1 cellular context compared by ENCODE assay signal in genomic region chr6:29414588-29414987, GRCh38.
TF ChIP-seq lines count a peak whose summit lies in the region.

Gene OR12D1 (plus strand): TSS chr6:29414928.

TF ChIP-seq in SK-N-SH treated with all-trans-retinoic acid at 6 μM for 48 hours, 23 proteins besides CTCF, POLR2A, EP300 and RAD21 (continued from another document):
- no peak for TF ChIP-seq CREB5 (CRISPR knock-in tag; IDR thresholded peaks at IDR 0.05; ENCODE audit: low read depth)
- TF ChIP-seq ESRRG (CRISPR knock-in tag; IDR thresholded peaks at IDR 0.05) = no peak
- no peak for TF ChIP-seq GLIS3 (CRISPR knock-in tag; IDR thresholded peaks at IDR 0.05)
- TF ChIP-seq ZFP3 (CRISPR knock-in tag; IDR thresholded peaks at IDR 0.05) = no peak
- no peak for TF ChIP-seq TOX (CRISPR knock-in tag; IDR thresholded peaks at IDR 0.05; ENCODE audit: borderline replicate concordance)
- TF ChIP-seq SNAI2 (CRISPR knock-in tag; IDR thresholded peaks at IDR 0.05) = no peak
- TF ChIP-seq ZNF8 (CRISPR knock-in tag; IDR thresholded peaks at IDR 0.05) = no peak
- no peak for TF ChIP-seq CSDC2 (CRISPR knock-in tag; IDR thresholded peaks at IDR 0.05)
- TF ChIP-seq PATZ1 (CRISPR knock-in tag; IDR thresholded peaks at IDR 0.05; ENCODE audit: borderline replicate concordance) = no peak
- no peak for TF ChIP-seq ARNTL (CRISPR knock-in tag; IDR thresholded peaks at IDR 0.05; ENCODE audit: borderline replicate concordance, low read depth)
